In the genomic region with DNA sequence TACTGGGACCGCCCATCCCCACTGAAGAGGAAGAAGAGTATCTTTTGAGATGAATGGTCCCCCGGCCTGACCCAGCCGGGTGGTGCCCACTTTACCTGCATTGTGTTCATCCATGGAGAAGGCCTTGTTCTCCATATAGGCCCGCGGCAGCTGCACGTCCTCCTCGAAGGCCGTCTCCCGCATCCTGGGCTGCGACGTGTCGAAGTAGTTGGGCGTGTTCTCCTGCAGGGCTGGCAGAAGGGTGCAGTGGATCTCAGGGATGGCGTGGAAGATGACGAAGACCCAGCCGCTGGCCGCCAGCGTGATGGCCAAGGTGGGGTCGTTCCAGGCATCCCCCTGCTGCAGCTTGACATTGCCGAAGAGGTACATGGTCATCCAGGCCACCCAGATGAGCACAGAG, we compare ENCODE assay signal across 18 cellular contexts.
"Had no signal": no experiment of that assay in that cellular context is flagged by ENCODE, and none has a peak within 500 bp of the region (broad histone marks: within the 10 kb centered on the region; RNA-seq: fewer than 3 reads in every experiment).

No MANE protein-coding gene starts in this region.

- ATAC-seq: right cardiac atrium, upper lobe of right lung had no signal

- H3K27ac Mint-ChIP-seq: nephron, progenitor cell of endocrine pancreas had no signal

- H3K36me3 ChIP-seq: neutrophil, upper lobe of right lung, vagina had no signal

- H3K27ac ChIP-seq: neutrophil, suprapubic skin, tibial nerve, upper lobe of right lung, vagina had no signal

- H3K27me3 Mint-ChIP-seq: progenitor cell of endocrine pancreas had no signal

- H3K27me3 ChIP-seq: suprapubic skin, tibial nerve, upper lobe of right lung, vagina had no signal

- H3K36me3 Mint-ChIP-seq: naive B cell had no signal

- H3K9me3 ChIP-seq: left ventricle myocardium inferior, neutrophil, suprapubic skin, tibial nerve, upper lobe of right lung, vagina had no signal

- DNase-seq: foreskin melanocyte; islet precursor cell; left ventricle myocardium inferior; mesendoderm; naive B cell; stimulated activated CD4-positive, alpha-beta T cell treated with anti-CD3 and anti-CD28 coated beads, Interleukin-2, amount 100 ng/mL, for 48 hours; stimulated activated naive CD4-positive, alpha-beta T cell treated with Interleukin-2 at 50 U/mL for 16 hours; upper lobe of right lung had no signal

- H3K4me1 ChIP-seq: upper lobe of right lung had no signal

- H3K4me3 ChIP-seq: left ventricle myocardium inferior, lung, smooth muscle cell, suprapubic skin, tibial nerve, upper lobe of right lung, vagina had no signal

- H3K4me1 Mint-ChIP-seq: central memory CD8-positive, alpha-beta T cell; naive B cell had no signal

- H3K9me3 Mint-ChIP-seq: central memory CD8-positive, alpha-beta T cell; naive B cell; nephron had no signal

- H3K4me3 Mint-ChIP-seq: central memory CD8-positive, alpha-beta T cell; nephron had no signal

- H3K4me2 ChIP-seq: smooth muscle cell had no signal
